Comparison of ENCODE assay signal across 8 cellular contexts in the genomic region with DNA sequence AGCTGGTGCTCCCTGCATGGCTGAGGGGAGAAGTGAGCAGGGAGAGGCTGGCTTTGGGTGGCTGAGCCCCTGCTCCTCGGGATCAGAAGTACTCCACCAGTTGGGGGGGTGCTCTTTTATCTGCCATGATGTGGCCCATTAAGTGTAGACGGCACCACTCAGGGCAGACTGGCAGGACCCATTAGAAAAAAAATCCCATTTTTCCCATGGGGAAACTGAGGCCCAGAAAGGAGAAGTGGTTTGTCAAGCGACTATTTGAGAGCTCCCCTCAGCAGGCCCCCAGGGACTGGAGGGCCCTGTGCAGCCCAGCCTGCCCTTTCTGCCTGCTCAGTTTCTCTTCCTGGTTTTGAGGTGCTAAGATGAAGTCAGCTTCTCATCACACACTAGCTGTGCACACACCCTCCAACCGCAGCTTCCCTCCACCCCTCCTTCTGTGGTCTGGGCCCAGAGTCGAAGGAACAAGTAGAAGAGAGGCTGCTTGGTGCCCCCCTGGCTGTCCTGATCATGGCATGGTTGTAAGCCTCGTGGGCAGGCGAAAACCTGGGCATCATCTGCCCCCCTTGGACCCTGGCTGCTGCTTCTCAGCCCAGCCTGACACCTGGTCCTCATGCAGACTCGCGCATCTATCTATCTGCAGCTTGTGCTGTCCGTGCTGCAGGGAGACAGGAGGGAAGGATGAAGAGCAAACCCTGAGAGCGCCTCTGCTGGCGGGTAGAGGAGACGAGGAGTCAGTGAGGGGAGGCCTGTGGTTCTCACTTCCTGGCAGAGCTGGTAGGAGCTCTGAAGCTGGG. TPM values are rescaled to one million over a fixed set of nuclear protein-coding genes. Genes with fewer than 3 reads are reported as not detected.
DNase-seq lines count a peak whose midpoint lies in the region; ATAC-seq and TF ChIP-seq lines count a peak whose summit lies in the region.

No MANE protein-coding gene starts in this region.

- H3K36me3 ChIP-seq in NT2/D1 (ENCODE audit: insufficient read depth, insufficient read length, low read length) (peaks cover 36% of the 10 kb centered on the region), esophagus (ENCODE audit: control insufficient read depth in 2 of 2, insufficient read depth in 2 of 2, low read length in 1 of 2) (peaks cover 0 to 5% of the 10 kb centered on the region in 2 donors)

- H3K27me3 Mint-ChIP-seq in nephron (ENCODE audit: low read depth), result no peaks in the 10 kb centered on the region

- H3K27ac ChIP-seq in esophagus (ENCODE audit: low read depth in 2 of 2, low read length in 1 of 2) (peak overlapping the region; percentile 90 to 96), temporal lobe (ENCODE audit: low read depth, low read length) (peak overlapping the region; percentile 40)

- H3K27ac Mint-ChIP-seq in nephron, result peak overlapping the region; percentile 19 to 30 (median 25)

- H3K9ac ChIP-seq in NT2/D1 (ENCODE audit: insufficient read length, low read depth), result peak overlapping the region; percentile 22

- peak overlapping the region; percentile 31 to 48 (median 45) for H3K4me3 Mint-ChIP-seq in nephron

- H3K4me3 ChIP-seq in NT2/D1 (ENCODE audit: insufficient read length, low read depth) (no peak overlapping the region), esophagus (ENCODE audit: low read depth in 1 of 2, low read length in 2 of 2) (peak overlapping the region; percentile 11 to 20)

- H3K9me3 Mint-ChIP-seq in nephron, result no peaks in the 10 kb centered on the region

- H3K27me3 ChIP-seq in NT2/D1 (ENCODE audit: insufficient read depth, insufficient read length), result no peaks in the 10 kb centered on the region
- no peaks in the 10 kb centered on the region for H3K27me3 ChIP-seq in esophagus (ENCODE audit: control insufficient read depth in 1 of 2, insufficient read depth in 2 of 2, low read length in 2 of 2)

- H3K4me1 Mint-ChIP-seq in nephron, result peaks cover 57% of the 10 kb centered on the region

- 47 to 48% methylated on average over 13 of the region's 13 CpGs for WGBS in esophagus, 2 donors

- DNase-seq in NCI-H2107 treated with DMSO at 0.1 percent for 48 hours (lab: John Stamatoyannopoulos, UW; ENCODE audit: unreplicated experiment) (peak; percentile 24), NCI-H2107 (lab: John Stamatoyannopoulos, UW) (no peak), NT2/D1 (ENCODE audit: low read depth, low spot score) (no peak), activated T-cell treated with anti-CD3 and anti-CD28 coated beads for 4 hours (peak; percentile 75)

- no peaks in the 10 kb centered on the region for H3K36me3 Mint-ChIP-seq in nephron (ENCODE audit: low read depth)

- H3K9me3 ChIP-seq in NT2/D1 (ENCODE audit: insufficient read depth, low read length) (no peaks in the 10 kb centered on the region), esophagus (ENCODE audit: control insufficient read depth in 2 of 2, insufficient read depth in 1 of 2, low read depth in 1 of 2, low read length in 1 of 2) (no peaks in the 10 kb centered on the region)

- peak; percentile 40 to 51 (median 48) for TF ChIP-seq CTCF in nephron (IDR thresholded peaks at IDR 0.05; ENCODE audit: unreplicated experiment in 3 of 3)

- peaks cover 50% of the 10 kb centered on the region for H3K4me1 ChIP-seq in NT2/D1 (ENCODE audit: insufficient read depth, insufficient read length)
- peaks cover 36 to 56% of the 10 kb centered on the region in 2 donors for H3K4me1 ChIP-seq in esophagus (ENCODE audit: control insufficient read depth in 2 of 2, insufficient read depth in 2 of 2, low read length in 1 of 2)

- peak; percentile 43 for ATAC-seq in HG02970 (IDR thresholded peaks at IDR 0.05; ENCODE audit: low FRiP score, unreplicated experiment)

RNA-seq across cellular contexts. Expression of a gene that starts 5.6 kb away (rescaled TPM):
- 10 to 100 TPM; 79.2 to 96.8 TPM for polyA plus RNA-seq in esophagus
- 25.8 TPM for total RNA-seq in temporal lobe

RNA-seq across cellular contexts. Expression of a gene that starts 25.2 kb away (rescaled TPM):
- polyA plus RNA-seq in esophagus, result under 1 TPM; 0.27 to 0.61 TPM
- total RNA-seq in temporal lobe, result not detected

RNA-seq across cellular contexts. Expression of a gene that starts 38.8 kb away (rescaled TPM):
- polyA plus RNA-seq in esophagus, result under 1 TPM in 1 of 2 donors, not detected in 1; 0.06 TPM
- not detected for total RNA-seq in temporal lobe

RNA-seq across cellular contexts. Expression of a gene that starts 39.0 kb away (rescaled TPM):
- 1 to 10 TPM in 1 of 2 donors, under 1 TPM in 1; 0.48 to 1.2 TPM for polyA plus RNA-seq in esophagus
- 0.49 TPM for total RNA-seq in temporal lobe

RNA-seq across cellular contexts. Expression of a gene that starts 55.5 kb away (rescaled TPM):
- 100 to 1,000 TPM in 1 of 2 donors, 10 to 100 TPM in 1; 68.8 to 143 TPM for polyA plus RNA-seq in esophagus
- total RNA-seq in temporal lobe, result 33.7 TPM

Comparison
In these comparisons a context has a peak if more than half of its experiments do, and no peak if none do; other contexts are left out.
1. DNase-seq: peak in NCI-H2107 treated with DMSO at 0.1 percent for 48 hours (single experiment) and activated T-cell treated with anti-CD3 and anti-CD28 coated beads for 4 hours (single experiment); none in NCI-H2107 (single experiment) and NT2/D1 (single experiment).